Comparison of ENCODE assay signal across 1 cellular context in genomic region chr5:107466233-107466769, GRCh38.
TF ChIP-seq lines count a peak whose summit lies in the region.

No MANE protein-coding gene starts in this region.

TF ChIP-seq in HEK293, 187 proteins besides CTCF, POLR2A, EP300 and RAD21 (continued from another document):
- TF ChIP-seq PRDM2 (tag by site-specific recombination; IDR thresholded peaks at IDR 0.05; ENCODE audit: borderline replicate concordance) = no peak
- peak; percentile 42; the same call in 1 of the 2 replicates for TF ChIP-seq ZNF639 (tag by site-specific recombination; IDR thresholded peaks at IDR 0.05)
- peak; percentile 50 for TF ChIP-seq ZNF335 (tag by site-specific recombination; conservative IDR thresholded peaks at IDR 0.05)
- peak; percentile 39; the same call in 1 of the 2 replicates for TF ChIP-seq ZBTB21 (tag by site-specific recombination; IDR thresholded peaks at IDR 0.05)
- TF ChIP-seq ZNF391 (tag by site-specific recombination; IDR thresholded peaks at IDR 0.05; ENCODE audit: borderline replicate concordance, low read depth) = no peak
- TF ChIP-seq ZNF292 (tag by site-specific recombination; IDR thresholded peaks at IDR 0.05; ENCODE audit: borderline replicate concordance, low read depth) = no peak
- TF ChIP-seq ZNF10 (tag by site-specific recombination; IDR thresholded peaks at IDR 0.05) = no peak
- no peak for TF ChIP-seq OSR2 (tag by site-specific recombination; IDR thresholded peaks at IDR 0.05)
- TF ChIP-seq ZNF600 (tag by site-specific recombination; IDR thresholded peaks at IDR 0.05) = peak; percentile 57; the same call in 1 of the 2 replicates
- TF ChIP-seq PRDM4 (tag by site-specific recombination; IDR thresholded peaks at IDR 0.05) = no peak
- TF ChIP-seq ZNF692 (tag by site-specific recombination; IDR thresholded peaks at IDR 0.05) = 0 out of 2 replicates have a peak, but pooled peaks have one; percentile 25
- peak; percentile 75; the same call in 1 of the 2 replicates for TF ChIP-seq ZNF580 (tag by site-specific recombination; IDR thresholded peaks at IDR 0.05)
- TF ChIP-seq GFI1B (tag by site-specific recombination; IDR thresholded peaks at IDR 0.05) = 0 out of 2 replicates have a peak, but pooled peaks have one; percentile 25
- peak; percentile 75 for TF ChIP-seq HIC1 (tag by site-specific recombination; IDR thresholded peaks at IDR 0.05)
- peak; percentile 83 for TF ChIP-seq PRDM1 (tag by site-specific recombination; IDR thresholded peaks at IDR 0.05)
- TF ChIP-seq ZBTB17 (tag by site-specific recombination; IDR thresholded peaks at IDR 0.05) = peak; percentile 62
- no peak for TF ChIP-seq ZBTB7A (tag by site-specific recombination; IDR thresholded peaks at IDR 0.05; ENCODE audit: low read depth)
- no peak for TF ChIP-seq KLF1 (tag by site-specific recombination; IDR thresholded peaks at IDR 0.05)
- TF ChIP-seq KLF10 (tag by site-specific recombination; IDR thresholded peaks at IDR 0.05) = 0 out of 2 replicates have a peak, but pooled peaks have one; percentile 31
- peak; percentile 30; the same call in 1 of the 2 replicates for TF ChIP-seq TSHZ1 (tag by site-specific recombination; IDR thresholded peaks at IDR 0.05; ENCODE audit: borderline replicate concordance)
- peak; percentile 27; the same call in 1 of the 2 replicates for TF ChIP-seq WT1 (tag by site-specific recombination; IDR thresholded peaks at IDR 0.05)
- peak; percentile 55; the same call in 1 of the 2 replicates for TF ChIP-seq ZNF394 (tag by site-specific recombination; IDR thresholded peaks at IDR 0.05; ENCODE audit: borderline replicate concordance)
- TF ChIP-seq ZNF366 (tag by site-specific recombination; conservative IDR thresholded peaks at IDR 0.05) = peak; percentile 34; the same call in 1 of the 2 replicates
